In the genomic region with DNA sequence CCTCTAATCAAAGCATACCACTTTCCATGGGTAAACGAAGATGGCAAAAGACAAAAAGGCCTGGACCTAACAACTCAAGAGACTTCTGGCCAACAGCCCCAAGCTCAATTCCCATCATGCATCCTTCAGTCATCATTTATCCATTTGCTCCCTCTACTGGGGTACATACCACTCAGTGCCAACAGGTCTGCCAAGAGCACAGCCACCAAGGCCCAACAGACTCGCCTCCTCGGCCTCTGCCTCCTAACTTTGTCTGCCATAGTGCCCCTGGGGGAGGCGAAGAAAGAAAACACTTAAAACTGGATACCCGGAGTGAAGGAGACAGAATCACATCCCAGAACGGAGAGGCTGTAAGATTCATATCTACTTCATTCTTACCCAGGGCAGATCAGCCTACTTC, we compare ENCODE assay signal across 6 cellular contexts. TPM values are rescaled to one million over a fixed set of nuclear protein-coding genes. Genes with fewer than 3 reads are reported as not detected.
DNase-seq lines count a peak whose midpoint lies in the region; ATAC-seq and TF ChIP-seq lines count a peak whose summit lies in the region.

No MANE protein-coding gene starts in this region.

- H3K27me3 ChIP-seq in ectodermal cell (ENCODE audit: control insufficient read depth, insufficient read depth, low read length, poor library complexity, severe bottlenecking): no peaks in the 10 kb centered on the region
- no peaks in the 10 kb centered on the region for H3K27me3 ChIP-seq in psoas muscle (ENCODE audit: insufficient read depth in 3 of 3, low read length in 2 of 3)

- H3K36me3 ChIP-seq in ectodermal cell (ENCODE audit: control insufficient read depth, insufficient read depth, low read length) (peaks cover 30% of the 10 kb centered on the region), psoas muscle (ENCODE audit: insufficient read depth in 1 of 2, low read depth in 1 of 2) (peaks cover 6 to 48% of the 10 kb centered on the region in 2 donors)

- peak; percentile 30 for DNase-seq in Caki2 (ENCODE audit: low read depth)
- peak; percentile 59 for DNase-seq in NB4 (ENCODE audit: low read depth)
- DNase-seq in psoas muscle: no peak
- no peak for DNase-seq in NCI-H2227 (lab: John Stamatoyannopoulos, UW; ENCODE audit: unreplicated experiment)
- DNase-seq in NCI-H69 (lab: John Stamatoyannopoulos, UW): no peak

- 62 to 70% methylated on average over 6 of the region's 6 CpGs for WGBS in ectodermal cell, 2 experiments
- WGBS in psoas muscle, 3 donors: 46 to 55% (median 54%) methylated on average over 6 of the region's 6 CpGs

- intact Hi-C loops in psoas muscle (cut with DNase I): no loop called here

- H3K4me1 ChIP-seq in ectodermal cell (ENCODE audit: control insufficient read depth, insufficient read depth, low read length): no peaks in the 10 kb centered on the region
- peaks cover 17% of the 10 kb centered on the region for H3K4me1 ChIP-seq in psoas muscle

- no peak for ATAC-seq in psoas muscle

- TF ChIP-seq CTCF in NB4 (IDR thresholded peaks at IDR 0.05; ENCODE audit: low read depth, low read length) (peak; percentile 18), psoas muscle (IDR thresholded peaks at IDR 0.05) (no peak)

- H3K4me3 ChIP-seq in NB4 (ENCODE audit: low read depth, low read length) (peak overlapping the region; percentile 86), ectodermal cell (ENCODE audit: insufficient read depth, low read depth, low read length) (peak overlapping the region; percentile 92), psoas muscle (peak overlapping the region; percentile 92)

- H3K9me3 ChIP-seq in ectodermal cell (ENCODE audit: control insufficient read depth, low read length) (no peaks in the 10 kb centered on the region), psoas muscle (no peaks in the 10 kb centered on the region)

- TF ChIP-seq POLR2A in NB4 (IDR thresholded peaks at IDR 0.05; ENCODE audit: extremely low read depth, insufficient read length): no peak

- H3K27ac ChIP-seq in ectodermal cell (ENCODE audit: insufficient read depth, low read depth, low read length, poor library complexity, severe bottlenecking) (no peak overlapping the region), psoas muscle (no peak overlapping the region)

- in situ Hi-C loops in Caki2 (cut with HindIII; ENCODE audit: low pct_unique_long_range_greater_than_20kb, low sequenced_read_pairs): no loop called here

RNA-seq across cellular contexts. Expression of a gene that starts 1.1 kb away (rescaled TPM):
- 74.1 and 92.8 TPM in 2 replicates for total RNA-seq in Caki2 (2014; rRNA removed; shearing (Covaris generic); ENCODE audit: low replicate concordance)
- polyA plus RNA-seq in ectodermal cell (2013, experiment 1 of 4): 215 TPM
- polyA plus RNA-seq in ectodermal cell (2013, experiment 2 of 4): 210 TPM
- polyA plus RNA-seq in ectodermal cell (2013, experiment 3 of 4): 138 TPM
- 144 TPM for polyA plus RNA-seq in ectodermal cell (2013, experiment 4 of 4)
- 10 to 100 TPM; 24.1 to 40.1 (median 33.2) TPM for total RNA-seq in psoas muscle
- 10 to 100 TPM; 21.2 to 46.2 (median 30.0) TPM for polyA plus RNA-seq in psoas muscle

RNA-seq across cellular contexts. Expression of a gene that starts 11.7 kb away (rescaled TPM):
- total RNA-seq in Caki2 (2014; rRNA removed; shearing (Covaris generic); ENCODE audit: low replicate concordance): 11.1 and 11.6 TPM in 2 replicates
- polyA plus RNA-seq in ectodermal cell (2013, experiment 1 of 4): 22.5 TPM
- 26.8 TPM for polyA plus RNA-seq in ectodermal cell (2013, experiment 2 of 4)
- 25.9 TPM for polyA plus RNA-seq in ectodermal cell (2013, experiment 3 of 4)
- 32.3 TPM for polyA plus RNA-seq in ectodermal cell (2013, experiment 4 of 4)
- 10 to 100 TPM; 16.2 to 25.4 (median 19.6) TPM for total RNA-seq in psoas muscle
- polyA plus RNA-seq in psoas muscle: 10 to 100 TPM; 16.4 to 23.2 (median 21.8) TPM

RNA-seq across cellular contexts. Expression of a gene that starts 25.2 kb away (rescaled TPM):
- total RNA-seq in Caki2 (2014; rRNA removed; shearing (Covaris generic); ENCODE audit: low replicate concordance): 18.5 and 28.3 TPM in 2 replicates
- 58.5 TPM for polyA plus RNA-seq in ectodermal cell (2013, experiment 1 of 4)
- 58.3 TPM for polyA plus RNA-seq in ectodermal cell (2013, experiment 2 of 4)
- polyA plus RNA-seq in ectodermal cell (2013, experiment 3 of 4): 48.3 TPM
- 52.8 TPM for polyA plus RNA-seq in ectodermal cell (2013, experiment 4 of 4)
- total RNA-seq in psoas muscle: 10 to 100 TPM; 17.0 to 26.9 (median 20.5) TPM
- 10 to 100 TPM; 10.6 to 34.3 (median 25.9) TPM for polyA plus RNA-seq in psoas muscle

RNA-seq across cellular contexts. Expression of a gene that starts 28.8 kb away (rescaled TPM):
- 56.3 and 66.6 TPM in 2 replicates for total RNA-seq in Caki2 (2014; rRNA removed; shearing (Covaris generic); ENCODE audit: low replicate concordance)
- polyA plus RNA-seq in ectodermal cell (2013, experiment 1 of 4): 62.1 TPM
- polyA plus RNA-seq in ectodermal cell (2013, experiment 2 of 4): 62.7 TPM
- polyA plus RNA-seq in ectodermal cell (2013, experiment 3 of 4): 43.9 TPM
- polyA plus RNA-seq in ectodermal cell (2013, experiment 4 of 4): 56.8 TPM
- total RNA-seq in psoas muscle: 10 to 100 TPM; 18.1 to 33.3 (median 25.8) TPM
- polyA plus RNA-seq in psoas muscle: 10 to 100 TPM; 38.3 to 45.3 (median 40.4) TPM

RNA-seq across cellular contexts. Expression of a gene that starts 37.3 kb away (rescaled TPM):
- 77.2 and 80.8 TPM in 2 replicates for total RNA-seq in Caki2 (2014; rRNA removed; shearing (Covaris generic); ENCODE audit: low replicate concordance)
- polyA plus RNA-seq in ectodermal cell (2013, experiment 1 of 4): 77.4 TPM
- 91.1 TPM for polyA plus RNA-seq in ectodermal cell (2013, experiment 2 of 4)
- 69.2 TPM for polyA plus RNA-seq in ectodermal cell (2013, experiment 3 of 4)
- polyA plus RNA-seq in ectodermal cell (2013, experiment 4 of 4): 75.3 TPM
- total RNA-seq in psoas muscle: 10 to 100 TPM; 46.1 to 61.5 (median 56.8) TPM
- 10 to 100 TPM; 39.0 to 99.5 (median 52.8) TPM for polyA plus RNA-seq in psoas muscle

Comparison
In these comparisons a context has a peak if more than half of its experiments do, and no peak if none do; other contexts are left out.
1. DNase-seq: peak in Caki2 (single experiment) and NB4 (single experiment); none in psoas muscle (0 of 2), NCI-H2227 (single experiment) and NCI-H69 (single experiment).
2. Peak in every context shown above with its lines, with median percentiles within 50 percentile points of each other: H3K4me3 ChIP-seq.